ENCODE assay signal across 8 cellular contexts in the genomic region with DNA sequence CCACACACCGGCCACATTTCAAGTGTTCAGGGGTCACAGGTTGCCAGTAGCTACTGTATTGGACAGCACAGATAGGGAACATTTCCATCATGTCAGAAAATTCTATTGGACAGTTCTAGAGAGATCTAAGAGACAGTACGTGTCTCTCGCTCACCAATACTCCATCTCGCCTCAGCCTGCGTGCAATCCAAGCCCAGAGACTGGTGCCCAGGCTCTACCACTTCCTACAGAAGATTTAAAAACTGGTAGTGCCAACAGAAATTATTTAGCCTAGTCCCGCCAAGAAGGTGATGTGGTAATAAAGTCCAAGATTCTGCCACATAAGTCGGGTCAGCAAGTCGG. TPM values are rescaled to one million over a fixed set of nuclear protein-coding genes. Genes with fewer than 3 reads are reported as not detected.
DNase-seq lines count a peak whose midpoint lies in the region; ATAC-seq and TF ChIP-seq lines count a peak whose summit lies in the region.

No MANE protein-coding gene starts in this region.

- ATAC-seq in HG03196 (IDR thresholded peaks at IDR 0.05; ENCODE audit: unreplicated experiment), result peak; percentile 21
- ATAC-seq in activated naive CD8-positive, alpha-beta T cell treated with anti-CD3 and anti-CD28 coated beads, Interleukin-2, amount 50 U/mL, for 24 hours, result peak; percentile 37
- peak; percentile 62 for ATAC-seq in thoracic aorta (ENCODE audit: insufficient number of reproducible peaks, low FRiP score, low read depth)

- H3K4me1 ChIP-seq in thoracic aorta (ENCODE audit: control insufficient read depth in 1 of 2, low read depth in 2 of 2), result peaks cover 19 to 45% of the 10 kb centered on the region in 2 donors

- no peak for TF ChIP-seq CTCF in thoracic aorta (IDR thresholded peaks at IDR 0.05)

- no peak for DNase-seq in activated naive CD4-positive, alpha-beta T cell treated with anti-CD3 and anti-CD28 coated beads for 36 hours
- no peak for DNase-seq in activated naive CD4-positive, alpha-beta T cell (lab: John Stamatoyannopoulos, UW)
- DNase-seq in activated naive CD8-positive, alpha-beta T cell treated with anti-CD3 and anti-CD28 coated beads, Interleukin-2, amount 50 U/mL, for 24 hours, result no peak
- DNase-seq in thoracic aorta (ENCODE audit: low spot score) (no peak), anterior cingulate cortex (lab: John Stamatoyannopoulos, UW) (no peak)
- DNase-seq in stimulated activated CD4-positive, alpha-beta T cell treated with anti-CD3 and anti-CD28 coated beads, Interleukin-4, amount 100 ng/mL, for 1 hour, result no peak

- H3K4me3 ChIP-seq in thoracic aorta, result peak overlapping the region; percentile 87

- CTCF ChIA-PET in activated naive CD4-positive, alpha-beta T cell treated with anti-CD3 and anti-CD28 coated beads for 36 hours (lab: Charles Lee), result no interaction called here

- peaks cover 20% of the 10 kb centered on the region for H3K4me1 Mint-ChIP-seq in activated naive CD4-positive, alpha-beta T cell treated with anti-CD3 and anti-CD28 coated beads for 36 hours (ENCODE audit: low read depth)
- peaks cover 36% of the 10 kb centered on the region for H3K4me1 Mint-ChIP-seq in activated naive CD8-positive, alpha-beta T cell treated with anti-CD3 and anti-CD28 coated beads, Interleukin-2, amount 50 U/mL, for 24 hours

- H3K27me3 ChIP-seq in layer of hippocampus (ENCODE audit: control insufficient read depth, insufficient read depth, low read length) (no peaks in the 10 kb centered on the region), thoracic aorta (replicated peaks; ENCODE audit: insufficient read depth) (no peaks in the 10 kb centered on the region)

- peaks cover 2% of the 10 kb centered on the region for H3K36me3 Mint-ChIP-seq in activated naive CD4-positive, alpha-beta T cell treated with anti-CD3 and anti-CD28 coated beads for 36 hours (ENCODE audit: low read depth)
- peaks cover 4% of the 10 kb centered on the region for H3K36me3 Mint-ChIP-seq in activated naive CD8-positive, alpha-beta T cell treated with anti-CD3 and anti-CD28 coated beads, Interleukin-2, amount 50 U/mL, for 24 hours (ENCODE audit: low read depth)

- peak overlapping the region; percentile 89 for H3K4me3 Mint-ChIP-seq in activated naive CD4-positive, alpha-beta T cell treated with anti-CD3 and anti-CD28 coated beads for 36 hours
- peak overlapping the region; percentile 93 for H3K4me3 Mint-ChIP-seq in activated naive CD8-positive, alpha-beta T cell treated with anti-CD3 and anti-CD28 coated beads, Interleukin-2, amount 50 U/mL, for 24 hours

- H3K9me3 ChIP-seq in thoracic aorta, result no peaks in the 10 kb centered on the region

- no peaks in the 10 kb centered on the region for H3K27me3 Mint-ChIP-seq in activated naive CD4-positive, alpha-beta T cell treated with anti-CD3 and anti-CD28 coated beads for 36 hours (ENCODE audit: low read depth)
- H3K27me3 Mint-ChIP-seq in activated naive CD8-positive, alpha-beta T cell treated with anti-CD3 and anti-CD28 coated beads, Interleukin-2, amount 50 U/mL, for 24 hours, result no peaks in the 10 kb centered on the region

- intact Hi-C loops in activated naive CD4-positive, alpha-beta T cell treated with anti-CD3 and anti-CD28 coated beads for 36 hours (cut with micrococcal nuclease), result loop anchor here (1.0 to 2.0 kb wide), 3 partner anchors 18 to 648 kb away; a partner anchor contains a TSS

- H3K27ac ChIP-seq in layer of hippocampus (ENCODE audit: low read depth, low read length), result peak overlapping the region; percentile 63
- peak overlapping the region; percentile 67 to 69 for H3K27ac ChIP-seq in thoracic aorta

- peak overlapping the region; percentile 68 for H3K27ac Mint-ChIP-seq in activated naive CD4-positive, alpha-beta T cell treated with anti-CD3 and anti-CD28 coated beads for 36 hours
- H3K27ac Mint-ChIP-seq in activated naive CD8-positive, alpha-beta T cell treated with anti-CD3 and anti-CD28 coated beads, Interleukin-2, amount 50 U/mL, for 24 hours, result peak overlapping the region; percentile 58

- H3K36me3 ChIP-seq in thoracic aorta, result no peaks in the 10 kb centered on the region

- H3K9me3 Mint-ChIP-seq in activated naive CD4-positive, alpha-beta T cell treated with anti-CD3 and anti-CD28 coated beads for 36 hours, result no peaks in the 10 kb centered on the region
- no peaks in the 10 kb centered on the region for H3K9me3 Mint-ChIP-seq in activated naive CD8-positive, alpha-beta T cell treated with anti-CD3 and anti-CD28 coated beads, Interleukin-2, amount 50 U/mL, for 24 hours

RNA-seq across cellular contexts. Expression of a gene that starts 0.4 kb away (rescaled TPM):
- 10 to 100 TPM; 47.3 to 48.0 TPM for total RNA-seq in activated naive CD4-positive, alpha-beta T cell treated with anti-CD3 and anti-CD28 coated beads for 36 hours
- total RNA-seq in thoracic aorta, result 10 to 100 TPM; 69.7 to 82.8 TPM
